ENCODE assay signal across 14 cellular contexts in genomic region chr1:109186704-109187071, GRCh38. TPM values are rescaled to one million over a fixed set of nuclear protein-coding genes. Genes with fewer than 3 reads are reported as not detected.
DNase-seq lines count a peak whose midpoint lies in the region; ATAC-seq and TF ChIP-seq lines count a peak whose summit lies in the region.
"Had no signal": no experiment of that assay in that cellular context is flagged by ENCODE, and none has a peak within 500 bp of the region (broad histone marks: within the 10 kb centered on the region; RNA-seq: fewer than 3 reads in every experiment).

No MANE protein-coding gene starts in this region.

- H3K4me1 ChIP-seq in GM23248 (ENCODE audit: insufficient read depth) (0 out of 2 replicates have a peak, but pooled peaks cover 6% of the 10 kb centered on the region), colonic mucosa (no peaks in the 10 kb centered on the region), rectal smooth muscle tissue (ENCODE audit: control insufficient read depth, insufficient read depth, low read length) (peaks cover 13% of the 10 kb centered on the region), PC-3 (ENCODE audit: insufficient read depth, low read length) (peaks cover 3% of the 10 kb centered on the region), hepatocyte (ENCODE audit: insufficient read depth) (peaks cover 3% of the 10 kb centered on the region)
- H3K4me1 ChIP-seq: BLaER1 had no signal

- no peaks in the 10 kb centered on the region for H4K20me1 ChIP-seq in GM23248 (ENCODE audit: insufficient read depth)
- H4K20me1 ChIP-seq in PC-3 (ENCODE audit: low read length): no peaks in the 10 kb centered on the region
- H4K20me1 ChIP-seq in hepatocyte (ENCODE audit: insufficient read depth, poor library complexity, severe bottlenecking): no peaks in the 10 kb centered on the region
- H4K20me1 ChIP-seq: BLaER1 had no signal

- in situ Hi-C loops in GM23248 (cut with MboI): no loop called here

- H3K79me2 ChIP-seq in GM23248 (ENCODE audit: insufficient read depth) (no peaks in the 10 kb centered on the region), PC-3 (ENCODE audit: low read length) (no peaks in the 10 kb centered on the region), hepatocyte (no peaks in the 10 kb centered on the region)

- H3K9ac ChIP-seq in GM23248 (no peak overlapping the region), colonic mucosa (ENCODE audit: low read depth in 2 of 2, low read length in 2 of 2) (peak overlapping the region; percentile 5 to 15), rectal smooth muscle tissue (ENCODE audit: low read length) (no peak overlapping the region), PC-3 (ENCODE audit: low read length) (no peak overlapping the region)
- H3K9ac ChIP-seq: BLaER1 had no signal

- no peaks in the 10 kb centered on the region for H3K27me3 ChIP-seq in GM23248 (replicated peaks; ENCODE audit: insufficient read depth)
- H3K27me3 ChIP-seq in colonic mucosa: no peaks in the 10 kb centered on the region
- no peaks in the 10 kb centered on the region for H3K27me3 ChIP-seq in rectal smooth muscle tissue (ENCODE audit: control insufficient read depth, insufficient read depth, low read length)
- H3K27me3 ChIP-seq in PC-3 (ENCODE audit: low read length): no peaks in the 10 kb centered on the region
- H3K27me3 ChIP-seq in hepatocyte: no peaks in the 10 kb centered on the region
- H3K27me3 ChIP-seq: BLaER1 had no signal

- H3K9me3 Mint-ChIP-seq in activated CD8-positive, alpha-beta T cell treated with anti-CD3 and anti-CD28 coated beads, Interleukin-2, amount 10 ng/mL, durations not matched to agents 7 days and 5 days (ENCODE audit: insufficient read depth): no peaks in the 10 kb centered on the region
- H3K9me3 Mint-ChIP-seq: IgD-negative memory B cell had no signal

- 31 to 33% methylated on average over 8 of the region's 8 CpGs for WGBS in GM23248 (ENCODE audit: low coverage in 1 of 2, low lambda C conversion rate in 2 of 2, missing lambda C conversion rate in 2 of 2), 2 experiments
- WGBS in hepatocyte (ENCODE audit: low lambda C conversion rate, missing lambda C conversion rate): 91% methylated on average over 8 of the region's 8 CpGs

- H3K4me3 Mint-ChIP-seq in activated CD8-positive, alpha-beta T cell treated with anti-CD3 and anti-CD28 coated beads, Interleukin-2, amount 10 ng/mL, durations not matched to agents 7 days and 5 days: no peak overlapping the region
- H3K4me3 Mint-ChIP-seq: IgD-negative memory B cell had no signal

- H3K27ac ChIP-seq in GM23248: no peak overlapping the region
- no peak overlapping the region for H3K27ac ChIP-seq in colonic mucosa
- H3K27ac ChIP-seq in rectal smooth muscle tissue (ENCODE audit: low read depth, low read length): peak overlapping the region; percentile 74
- no peak overlapping the region for H3K27ac ChIP-seq in PC-3 (ENCODE audit: low read length)
- no peak overlapping the region for H3K27ac ChIP-seq in hepatocyte
- H3K27ac ChIP-seq: BLaER1 had no signal

- H3K4me3 ChIP-seq in GM23248 (no peak overlapping the region), colonic mucosa (no peak overlapping the region), rectal smooth muscle tissue (ENCODE audit: low read length) (peak overlapping the region; percentile 23), PC-3 (ENCODE audit: low read length) (no peak overlapping the region), hepatocyte (no peak overlapping the region)
- H3K4me3 ChIP-seq: BLaER1 had no signal

- TF ChIP-seq CTCF in colonic mucosa (IDR thresholded peaks at IDR 0.05): no peak
- no peak for TF ChIP-seq CTCF in PC-3 (conservative IDR thresholded peaks at IDR 0.05; ENCODE audit: low read depth, low read length)
- no peak for TF ChIP-seq CTCF in hepatocyte (IDR thresholded peaks at IDR 0.05; ENCODE audit: poor library complexity)

- DNase-seq in GM23248 (peak; percentile 21), colonic mucosa (peak; percentile 29), left kidney (ENCODE audit: low read depth, low spot score) (peak; percentile 66), PC-3 (no peak), hepatocyte (ENCODE audit: low spot score) (no peak), NCI-H82 (lab: John Stamatoyannopoulos, UW) (no peak)
- DNase-seq in activated CD8-positive, alpha-beta T cell treated with anti-CD3 and anti-CD28 coated beads, Interleukin-2, amount 10 ng/mL, durations not matched to agents 7 days and 5 days: no peak
- DNase-seq: NCI-H2081 treated with DMSO at 0.1 percent for 48 hours, T-helper 2 cell, trophoblast cell had no signal

- H3K27ac Mint-ChIP-seq in activated CD8-positive, alpha-beta T cell treated with anti-CD3 and anti-CD28 coated beads, Interleukin-2, amount 10 ng/mL, durations not matched to agents 7 days and 5 days: no peak overlapping the region
- H3K27ac Mint-ChIP-seq: IgD-negative memory B cell, progenitor cell of endocrine pancreas had no signal

- 0 out of 2 replicates have a peak, but pooled peaks cover under 1% of the 10 kb centered on the region for H3F3A ChIP-seq in GM23248 (ENCODE audit: insufficient read depth)
- H3F3A ChIP-seq in PC-3 (ENCODE audit: low read length, unreplicated experiment): peaks cover under 1% of the 10 kb centered on the region

- CTCF ChIA-PET in PC-3 (lab: Charles Lee): no interaction called here
- CTCF ChIA-PET in activated CD8-positive, alpha-beta T cell treated with anti-CD3 and anti-CD28 coated beads, Interleukin-2, amount 10 ng/mL, durations not matched to agents 7 days and 5 days (lab: Charles Lee): no interaction called here

- H3K36me3 ChIP-seq in GM23248 (ENCODE audit: low read depth) (no peaks in the 10 kb centered on the region), colonic mucosa (no peaks in the 10 kb centered on the region), rectal smooth muscle tissue (ENCODE audit: control insufficient read depth, insufficient read depth, low read length) (no peaks in the 10 kb centered on the region), PC-3 (ENCODE audit: low read depth, low read length) (no peaks in the 10 kb centered on the region), hepatocyte (replicated peaks; ENCODE audit: insufficient read depth, low read depth) (no peaks in the 10 kb centered on the region)
- H3K36me3 ChIP-seq: BLaER1 had no signal

- H3K36me3 Mint-ChIP-seq in activated CD8-positive, alpha-beta T cell treated with anti-CD3 and anti-CD28 coated beads, Interleukin-2, amount 10 ng/mL, durations not matched to agents 7 days and 5 days (ENCODE audit: low read depth): no peaks in the 10 kb centered on the region
- H3K36me3 Mint-ChIP-seq: IgD-negative memory B cell had no signal

- H3K9me3 ChIP-seq in GM23248 (ENCODE audit: low read depth) (no peaks in the 10 kb centered on the region), colonic mucosa (no peaks in the 10 kb centered on the region), PC-3 (ENCODE audit: low read length) (no peaks in the 10 kb centered on the region), hepatocyte (ENCODE audit: low read depth) (no peaks in the 10 kb centered on the region)
- H3K9me3 ChIP-seq: BLaER1 had no signal

- POLR2A ChIA-PET in PC-3 (lab: Charles Lee; ENCODE audit: unreplicated experiment): interaction anchor here (0.6 kb wide), 1 partner anchor 72 kb away, joined by 3 read pairs; no protein-coding TSS in a partner anchor
- POLR2A ChIA-PET in activated CD8-positive, alpha-beta T cell treated with anti-CD3 and anti-CD28 coated beads, Interleukin-2, amount 10 ng/mL, durations not matched to agents 7 days and 5 days (lab: Charles Lee): no interaction called here

- peak overlapping the region; percentile 41; the same call in 1 of the 2 replicates for H2AFZ ChIP-seq in GM23248
- H2AFZ ChIP-seq in PC-3 (ENCODE audit: low read length): no peak overlapping the region
- no peak overlapping the region for H2AFZ ChIP-seq in hepatocyte

- no TSS peak for BruUV-seq in PC-3 (replicated peaks; lab: Mats Ljungman, UMichigan)

- H3K9me2 ChIP-seq in GM23248 (ENCODE audit: insufficient read depth) (no peaks in the 10 kb centered on the region), PC-3 (replicated peaks; ENCODE audit: low read length) (no peaks in the 10 kb centered on the region), hepatocyte (replicated peaks; ENCODE audit: insufficient read depth) (no peaks in the 10 kb centered on the region)

- no peaks in the 10 kb centered on the region for H3K27me3 Mint-ChIP-seq in activated CD8-positive, alpha-beta T cell treated with anti-CD3 and anti-CD28 coated beads, Interleukin-2, amount 10 ng/mL, durations not matched to agents 7 days and 5 days (ENCODE audit: low read depth)
- H3K27me3 Mint-ChIP-seq: progenitor cell of endocrine pancreas had no signal

- peaks cover 3% of the 10 kb centered on the region for H3K4me1 Mint-ChIP-seq in activated CD8-positive, alpha-beta T cell treated with anti-CD3 and anti-CD28 coated beads, Interleukin-2, amount 10 ng/mL, durations not matched to agents 7 days and 5 days (ENCODE audit: low read depth)

- intact Hi-C loops in colonic mucosa (cut with DNase I) (no loop called here), PC-3 (cut with micrococcal nuclease) (no loop called here)

- no peak for ATAC-seq in PC-3
- no peak for ATAC-seq in activated CD8-positive, alpha-beta T cell treated with anti-CD3 and anti-CD28 coated beads, Interleukin-2, amount 10 ng/mL, durations not matched to agents 7 days and 5 days

- no peak overlapping the region for H3K4me2 ChIP-seq in GM23248 (ENCODE audit: unreplicated experiment)
- no peak overlapping the region for H3K4me2 ChIP-seq in PC-3 (ENCODE audit: low read length)
- H3K4me2 ChIP-seq in hepatocyte: no peak overlapping the region
- H3K4me2 ChIP-seq: BLaER1 had no signal

RNA-seq across cellular contexts. Expression of gene SARS1, which starts 27.0 kb away (rescaled TPM):
- total RNA-seq in GM23248 (2014; rRNA removed; shearing (Covaris generic)): 365 and 410 TPM in 2 replicates
- polyA plus RNA-seq in GM23248 (2016; fragmentation: Nextera tagmentation; extraction: Ambion mirVana) (353 and 355 TPM in 2 replicates), hepatocyte (125 and 158 TPM in 2 replicates)
- total RNA-seq in colonic mucosa (100 to 1,000 TPM; 139 to 193 TPM), PC-3 (2014; rRNA removed) (146 and 158 TPM in 2 replicates), hepatocyte (179 and 180 TPM in 2 replicates)
- 100 to 1,000 TPM; 145 to 157 TPM for total RNA-seq in activated CD8-positive, alpha-beta T cell treated with anti-CD3 and anti-CD28 coated beads, Interleukin-2, amount 10 ng/mL, durations not matched to agents 7 days and 5 days

Comparison
In these comparisons a context has a peak if more than half of its experiments do, and no peak if none do; other contexts are left out.
1. DNase-seq: peak in GM23248 (single experiment), colonic mucosa (single experiment) and left kidney (single experiment); none in PC-3 (single experiment), activated CD8-positive, alpha-beta T cell treated with anti-CD3 and anti-CD28 coated beads, Interleukin-2, amount 10 ng/mL, durations not matched to agents 7 days and 5 days (single experiment), hepatocyte (single experiment) and NCI-H82 (single experiment).
2. H3K9ac ChIP-seq: peak in colonic mucosa (2 of 2); none in GM23248 (single experiment), rectal smooth muscle tissue (single experiment) and PC-3 (single experiment).